Comparison of ENCODE assay signal across 8 cellular contexts in genomic region chr1:53328009-53328489, GRCh38. TPM values are rescaled to one million over a fixed set of nuclear protein-coding genes. Genes with fewer than 3 reads are reported as not detected.
DNase-seq lines count a peak whose midpoint lies in the region; ATAC-seq lines count a peak whose summit lies in the region.

TSS of gene LRP8 (minus strand) at chr1:53328070. CDS start at chr1:53327912, 158 bp downstream.

- peaks cover 13% of the 10 kb centered on the region for H3K4me1 ChIP-seq in ACC112 (ENCODE audit: control insufficient read depth, insufficient read depth, low read length, unreplicated experiment)
- H3K4me1 ChIP-seq in effector memory CD4-positive, alpha-beta T cell (ENCODE audit: control insufficient read depth, insufficient read depth, low read length, poor library complexity, severe bottlenecking): peaks cover 12% of the 10 kb centered on the region
- H3K4me1 ChIP-seq in mesodermal cell (ENCODE audit: control insufficient read depth, insufficient read depth, low read length, poor library complexity, severe bottlenecking): peaks cover 5% of the 10 kb centered on the region

- peaks cover 4% of the 10 kb centered on the region; the same call in 1 of the 2 replicates for H3K36me3 ChIP-seq in ACC112 (ENCODE audit: insufficient read depth, low read length)
- no peaks in the 10 kb centered on the region for H3K36me3 ChIP-seq in effector memory CD4-positive, alpha-beta T cell (ENCODE audit: control insufficient read depth, insufficient read depth, low read length)
- peaks cover 23% of the 10 kb centered on the region for H3K36me3 ChIP-seq in mesodermal cell (ENCODE audit: control insufficient read depth, insufficient read depth, low read length)

- H3K27ac ChIP-seq in ACC112 (ENCODE audit: low read depth, low read length) (peak within 1 kb of the TSS; percentile 69; the same call in 1 of the 2 replicates), mesodermal cell (ENCODE audit: low read depth, low read length, severe bottlenecking) (peak within 1 kb of the TSS; percentile 24)
- H3K27ac ChIP-seq in effector memory CD4-positive, alpha-beta T cell (ENCODE audit: insufficient read depth, low read length, poor library complexity, severe bottlenecking): peak within 1 kb of the TSS; percentile 59

- POLR2A ChIA-PET in activated CD8-positive, alpha-beta T cell treated with anti-CD3 and anti-CD28 coated beads, Interleukin-2, amount 10 ng/mL, durations not matched to agents 7 days and 5 days (lab: Charles Lee): interaction anchor here (1.9 to 4.5 kb wide), 2 partner anchors 35 to 41 kb away, joined by 5 to 24 read pairs; no protein-coding TSS in a partner anchor

- no peaks in the 10 kb centered on the region for H3K9me3 ChIP-seq in effector memory CD4-positive, alpha-beta T cell (ENCODE audit: control insufficient read depth, low read length)
- no peaks in the 10 kb centered on the region for H3K9me3 ChIP-seq in mesodermal cell (ENCODE audit: control insufficient read depth, low read length)

- no peaks in the 10 kb centered on the region for H3K27me3 ChIP-seq in ACC112 (ENCODE audit: insufficient read depth, low read length)
- no peaks in the 10 kb centered on the region for H3K27me3 ChIP-seq in effector memory CD4-positive, alpha-beta T cell (replicated peaks; ENCODE audit: control insufficient read depth, insufficient read depth, low read length, poor library complexity, severe bottlenecking)

- H3K79me2 ChIP-seq in ACC112 (ENCODE audit: control insufficient read depth, insufficient read depth, low read length, unreplicated experiment): no peaks in the 10 kb centered on the region

- H3K4me3 ChIP-seq in ACC112 (ENCODE audit: low read depth, low read length): peak within 1 kb of the TSS; percentile 95
- peak within 1 kb of the TSS; percentile 87 for H3K4me3 ChIP-seq in effector memory CD4-positive, alpha-beta T cell (ENCODE audit: insufficient read depth, low read depth, low read length, poor library complexity, severe bottlenecking)
- peak within 1 kb of the TSS; percentile 69 for H3K4me3 ChIP-seq in mesodermal cell (ENCODE audit: extremely low read depth, insufficient read depth, low read length, poor library complexity, severe bottlenecking)

- H3K9me3 Mint-ChIP-seq in activated CD8-positive, alpha-beta T cell treated with anti-CD3 and anti-CD28 coated beads, Interleukin-2, amount 10 ng/mL, durations not matched to agents 7 days and 5 days (ENCODE audit: insufficient read depth): no peaks in the 10 kb centered on the region

- peak within 1 kb of the TSS; percentile 68 for H2AFZ ChIP-seq in ACC112 (ENCODE audit: low read length, unreplicated experiment)

- peaks cover 43% of the 10 kb centered on the region for H3K4me1 Mint-ChIP-seq in activated CD8-positive, alpha-beta T cell treated with anti-CD3 and anti-CD28 coated beads, Interleukin-2, amount 10 ng/mL, durations not matched to agents 7 days and 5 days (ENCODE audit: low read depth)

- peaks cover 40% of the 10 kb centered on the region for H3K36me3 Mint-ChIP-seq in activated CD8-positive, alpha-beta T cell treated with anti-CD3 and anti-CD28 coated beads, Interleukin-2, amount 10 ng/mL, durations not matched to agents 7 days and 5 days (ENCODE audit: low read depth)

- CTCF ChIA-PET in activated CD8-positive, alpha-beta T cell treated with anti-CD3 and anti-CD28 coated beads, Interleukin-2, amount 10 ng/mL, durations not matched to agents 7 days and 5 days (lab: Charles Lee): interaction anchor here (4.7 kb wide), 1 partner anchor 65 kb away, joined by 23 read pairs; no protein-coding TSS in a partner anchor

- H3K27ac Mint-ChIP-seq in activated CD8-positive, alpha-beta T cell treated with anti-CD3 and anti-CD28 coated beads, Interleukin-2, amount 10 ng/mL, durations not matched to agents 7 days and 5 days: peak within 1 kb of the TSS; percentile 99

- ATAC-seq in GM18909 (IDR thresholded peaks at IDR 0.05; ENCODE audit: poor library complexity, unreplicated experiment) (peak; percentile 35), HG03159 (IDR thresholded peaks at IDR 0.05; ENCODE audit: unreplicated experiment) (peak; percentile 37)
- ATAC-seq in activated CD8-positive, alpha-beta T cell treated with anti-CD3 and anti-CD28 coated beads, Interleukin-2, amount 10 ng/mL, durations not matched to agents 7 days and 5 days: peak; percentile 43

- H3K27me3 Mint-ChIP-seq in activated CD8-positive, alpha-beta T cell treated with anti-CD3 and anti-CD28 coated beads, Interleukin-2, amount 10 ng/mL, durations not matched to agents 7 days and 5 days (ENCODE audit: low read depth): no peaks in the 10 kb centered on the region

- WGBS in mesodermal cell (ENCODE audit: insufficient coverage in 2 of 2), 2 experiments: 0% methylated on average over 19 to 39 of the region's 50 CpGs

- peak within 1 kb of the TSS; percentile 99 for H3K4me3 Mint-ChIP-seq in activated CD8-positive, alpha-beta T cell treated with anti-CD3 and anti-CD28 coated beads, Interleukin-2, amount 10 ng/mL, durations not matched to agents 7 days and 5 days

- DNase-seq in NCI-H748 treated with DMSO at 0.1 percent for 48 hours (lab: John Stamatoyannopoulos, UW): peak; percentile 67
- peak; percentile 86 for DNase-seq in activated CD8-positive, alpha-beta T cell treated with anti-CD3 and anti-CD28 coated beads, Interleukin-2, amount 10 ng/mL, durations not matched to agents 7 days and 5 days
- peak; percentile 48 to 64 (median 49) for DNase-seq in effector memory CD4-positive, alpha-beta T cell
- peak; percentile 71 to 74 for DNase-seq in stimulated activated CD8-positive, alpha-beta memory T cell treated with anti-CD3 and anti-CD28 coated beads, Interleukin-15, amount 100 ng/mL, for 48 hours (ENCODE audit: low read depth in 2 of 2)

RNA-seq across cellular contexts. Expression of gene LRP8, which starts in this region (rescaled TPM):
- 10 to 100 TPM; 62.7 to 71.8 TPM for total RNA-seq in activated CD8-positive, alpha-beta T cell treated with anti-CD3 and anti-CD28 coated beads, Interleukin-2, amount 10 ng/mL, durations not matched to agents 7 days and 5 days
- polyA plus RNA-seq in mesodermal cell (2013, experiment 1 of 2): 17.9 TPM
- 15.1 TPM for polyA plus RNA-seq in mesodermal cell (2013, experiment 2 of 2)

Comparison
In these comparisons a context has a peak if more than half of its experiments do, and no peak if none do; other contexts are left out.
1. Peak in every context shown above with its lines: DNase-seq, ATAC-seq, H3K4me3 ChIP-seq and H3K27ac ChIP-seq.